Comparison of ENCODE assay signal across 9 cellular contexts in the genomic region with DNA sequence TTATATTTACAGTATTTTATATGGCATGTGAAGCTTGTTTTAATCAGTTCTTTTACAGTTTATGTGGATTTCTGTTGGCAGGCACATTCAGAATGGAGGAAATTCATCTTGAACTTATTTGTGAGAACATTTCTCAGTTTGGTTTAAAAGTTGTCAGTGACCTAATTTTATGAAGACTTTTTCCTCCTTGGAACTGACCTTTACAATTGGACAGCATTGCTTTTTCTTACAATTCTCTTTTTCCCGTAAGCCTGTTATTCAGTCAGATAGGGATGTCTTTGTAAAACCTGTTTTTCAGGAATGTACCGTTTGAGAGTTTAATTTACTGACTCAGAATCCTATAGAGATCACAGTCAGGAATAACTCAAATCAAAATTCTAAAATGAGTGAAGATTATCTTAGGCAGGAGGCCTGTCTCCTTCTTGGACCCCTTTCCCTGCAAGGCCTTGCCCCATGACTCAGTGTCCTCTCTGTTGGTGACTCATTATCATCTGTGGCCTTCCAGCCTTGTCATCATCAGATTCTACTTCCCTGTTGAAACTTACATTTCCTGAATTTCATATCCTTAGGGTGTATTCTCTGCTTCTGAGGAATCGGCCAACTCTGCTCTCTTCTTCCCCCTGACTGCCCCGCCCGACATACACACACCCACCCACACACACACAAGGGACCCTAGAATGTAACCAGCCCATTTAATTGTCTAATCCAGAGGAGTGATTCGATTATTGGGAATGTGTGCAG.
DNase-seq lines count a peak whose midpoint lies in the region; ATAC-seq, FAIRE-seq and TF ChIP-seq lines count a peak whose summit lies in the region.
"Had no signal": no experiment of that assay in that cellular context is flagged by ENCODE, and none has a peak within 500 bp of the region (broad histone marks: within the 10 kb centered on the region; RNA-seq: fewer than 3 reads in every experiment).

No MANE protein-coding gene starts in this region.

- TF ChIP-seq POLR2A in A549 (IDR thresholded peaks at IDR 0.05; ENCODE audit: low read length), result no peak

- H3K27ac ChIP-seq in A549, result peak overlapping the region; percentile 80 to 81
- H3K27ac ChIP-seq in muscle layer of colon (ENCODE audit: low read depth, low read length), result peak overlapping the region; percentile 56

- peak overlapping the region; percentile 77 for H3K4me2 ChIP-seq in A549

- H3K4me3 ChIP-seq in A549, result no peak overlapping the region
- H3K4me3 ChIP-seq in MG63, result no peak overlapping the region
- H3K4me3 ChIP-seq in muscle layer of colon (ENCODE audit: low read depth in 1 of 2, low read length in 2 of 2), result no peak overlapping the region

- H3K27me3 ChIP-seq in MG63 (no peaks in the 10 kb centered on the region), muscle layer of colon (ENCODE audit: control insufficient read depth in 1 of 2, insufficient read depth in 2 of 2, low read length in 2 of 2) (no peaks in the 10 kb centered on the region)

- peak overlapping the region; percentile 93 for H3K27ac Mint-ChIP-seq in dendritic cell treated with granulocyte-macrophage colony-stimulating factor and Interleukin-4, amounts not matched to agents 40 ng/mL and 50 ng/mL, for 4 days
- no peak overlapping the region for H3K27ac Mint-ChIP-seq in activated naive CD8-positive, alpha-beta T cell treated with anti-CD3 and anti-CD28 coated beads, Interleukin-2, amount 50 U/mL, for 24 hours
- H3K27ac Mint-ChIP-seq: CD4-positive, CD25-positive, alpha-beta regulatory T cell had no signal

- ATAC-seq in A549 (peak; percentile 90), GM21390 (IDR thresholded peaks at IDR 0.05; ENCODE audit: unreplicated experiment) (no peak)
- no peak for ATAC-seq in activated naive CD8-positive, alpha-beta T cell treated with anti-CD3 and anti-CD28 coated beads, Interleukin-2, amount 50 U/mL, for 24 hours

- CTCF ChIA-PET in A549 (lab: Yijun Ruan, JAX), result interaction anchor here (1.1 to 2.2 kb wide), 3 partner anchors 8 to 35 kb away, joined by 3 to 11 read pairs (median 9); no protein-coding TSS in a partner anchor

- H3K4me1 ChIP-seq in A549, result peaks cover 28% of the 10 kb centered on the region
- H3K4me1 ChIP-seq in muscle layer of colon (ENCODE audit: insufficient read depth, low read length), result peaks cover 64% of the 10 kb centered on the region

- no peak overlapping the region for H3K9ac ChIP-seq in muscle layer of colon (ENCODE audit: low read length)

- peak overlapping the region; percentile 44 for H3K4me3 Mint-ChIP-seq in dendritic cell treated with granulocyte-macrophage colony-stimulating factor and Interleukin-4, amounts not matched to agents 40 ng/mL and 50 ng/mL, for 4 days
- no peak overlapping the region for H3K4me3 Mint-ChIP-seq in activated naive CD8-positive, alpha-beta T cell treated with anti-CD3 and anti-CD28 coated beads, Interleukin-2, amount 50 U/mL, for 24 hours
- H3K4me3 Mint-ChIP-seq: CD4-positive, CD25-positive, alpha-beta regulatory T cell had no signal

- POLR2A ChIA-PET in A549 (lab: Yijun Ruan, JAX), result no interaction called here

- no peaks in the 10 kb centered on the region for H3K27me3 Mint-ChIP-seq in dendritic cell treated with granulocyte-macrophage colony-stimulating factor and Interleukin-4, amounts not matched to agents 40 ng/mL and 50 ng/mL, for 4 days
- H3K27me3 Mint-ChIP-seq in activated naive CD8-positive, alpha-beta T cell treated with anti-CD3 and anti-CD28 coated beads, Interleukin-2, amount 50 U/mL, for 24 hours, result no peaks in the 10 kb centered on the region
- H3K27me3 Mint-ChIP-seq: CD4-positive, CD25-positive, alpha-beta regulatory T cell had no signal

- H3K9me3 ChIP-seq in A549 (no peaks in the 10 kb centered on the region), MG63 (no peaks in the 10 kb centered on the region), muscle layer of colon (ENCODE audit: low read length) (no peaks in the 10 kb centered on the region)

- no peak for FAIRE-seq in A549 (lab: Jason Lieb, UNC)

- intact Hi-C loops in dendritic cell treated with granulocyte-macrophage colony-stimulating factor and Interleukin-4, amounts not matched to agents 40 ng/mL and 50 ng/mL, for 4 days (cut with micrococcal nuclease), result no loop called here

- H3K36me3 ChIP-seq in MG63 (no peaks in the 10 kb centered on the region), muscle layer of colon (ENCODE audit: insufficient read depth, low read length) (peaks cover 7% of the 10 kb centered on the region)

- H3K9me3 Mint-ChIP-seq in dendritic cell treated with granulocyte-macrophage colony-stimulating factor and Interleukin-4, amounts not matched to agents 40 ng/mL and 50 ng/mL, for 4 days, result no peaks in the 10 kb centered on the region
- H3K9me3 Mint-ChIP-seq in activated naive CD8-positive, alpha-beta T cell treated with anti-CD3 and anti-CD28 coated beads, Interleukin-2, amount 50 U/mL, for 24 hours, result no peaks in the 10 kb centered on the region
- H3K9me3 Mint-ChIP-seq: CD4-positive, CD25-positive, alpha-beta regulatory T cell had no signal

- DNase-seq in A549 (ENCODE audit: low read depth in 1 of 2, low spot score in 1 of 2) (peak; percentile 71 to 75), MG63 (peak; percentile 68), DMS 273 treated with DMSO at 0.1 percent for 48 hours (lab: John Stamatoyannopoulos, UW) (no peak), DMS114 treated with DMSO at 0.1 percent for 48 hours (lab: John Stamatoyannopoulos, UW; ENCODE audit: unreplicated experiment) (no peak)
- no peak for DNase-seq in activated naive CD8-positive, alpha-beta T cell treated with anti-CD3 and anti-CD28 coated beads, Interleukin-2, amount 50 U/mL, for 24 hours
- DNase-seq: CD4-positive, CD25-positive, alpha-beta regulatory T cell had no signal

- TF ChIP-seq EP300 in A549 (IDR thresholded peaks at IDR 0.05), result no peak

- TF ChIP-seq RAD21 in A549 (conservative IDR thresholded peaks at IDR 0.05 in 1 of 2, IDR thresholded peaks at IDR 0.05 in 1 of 2), result no peak

- peaks cover 80% of the 10 kb centered on the region for H3K36me3 Mint-ChIP-seq in dendritic cell treated with granulocyte-macrophage colony-stimulating factor and Interleukin-4, amounts not matched to agents 40 ng/mL and 50 ng/mL, for 4 days (ENCODE audit: low read depth)
- H3K36me3 Mint-ChIP-seq in activated naive CD8-positive, alpha-beta T cell treated with anti-CD3 and anti-CD28 coated beads, Interleukin-2, amount 50 U/mL, for 24 hours (ENCODE audit: low read depth), result no peaks in the 10 kb centered on the region

- H3K4me1 Mint-ChIP-seq in dendritic cell treated with granulocyte-macrophage colony-stimulating factor and Interleukin-4, amounts not matched to agents 40 ng/mL and 50 ng/mL, for 4 days (ENCODE audit: low read depth), result peaks cover 81% of the 10 kb centered on the region
- H3K4me1 Mint-ChIP-seq in activated naive CD8-positive, alpha-beta T cell treated with anti-CD3 and anti-CD28 coated beads, Interleukin-2, amount 50 U/mL, for 24 hours, result peaks cover 17% of the 10 kb centered on the region

- no peak for TF ChIP-seq CTCF in A549 (IDR thresholded peaks at IDR 0.05)

- 11% methylated on average over 6 of the region's 6 CpGs for WGBS in A549 (ENCODE audit: missing lambda C conversion rate)

TF ChIP-seq in A549, 52 proteins besides CTCF, POLR2A, EP300 and RAD21:
- TF ChIP-seq FOSL2 (IDR thresholded peaks at IDR 0.05) (peak; percentile 79), FOSL2 (CRISPR knock-in tag; IDR thresholded peaks at IDR 0.05) (peak; percentile 95), CBX8 (IDR thresholded peaks at IDR 0.05) (no peak), JUNB (IDR thresholded peaks at IDR 0.05) (peak; percentile 65)
TF ChIP-seq in A549: peak in this region for 2.

Comparison
In these comparisons a context has a peak if more than half of its experiments do, and no peak if none do; other contexts are left out.
1. ATAC-seq: peak in A549 (2 of 2); none in GM21390 (single experiment) and activated naive CD8-positive, alpha-beta T cell treated with anti-CD3 and anti-CD28 coated beads, Interleukin-2, amount 50 U/mL, for 24 hours (single experiment).
2. DNase-seq: peak in A549 (2 of 2) and MG63 (single experiment); none in DMS 273 treated with DMSO at 0.1 percent for 48 hours (single experiment), activated naive CD8-positive, alpha-beta T cell treated with anti-CD3 and anti-CD28 coated beads, Interleukin-2, amount 50 U/mL, for 24 hours (single experiment) and DMS114 treated with DMSO at 0.1 percent for 48 hours (single experiment).